In the genomic region with DNA sequence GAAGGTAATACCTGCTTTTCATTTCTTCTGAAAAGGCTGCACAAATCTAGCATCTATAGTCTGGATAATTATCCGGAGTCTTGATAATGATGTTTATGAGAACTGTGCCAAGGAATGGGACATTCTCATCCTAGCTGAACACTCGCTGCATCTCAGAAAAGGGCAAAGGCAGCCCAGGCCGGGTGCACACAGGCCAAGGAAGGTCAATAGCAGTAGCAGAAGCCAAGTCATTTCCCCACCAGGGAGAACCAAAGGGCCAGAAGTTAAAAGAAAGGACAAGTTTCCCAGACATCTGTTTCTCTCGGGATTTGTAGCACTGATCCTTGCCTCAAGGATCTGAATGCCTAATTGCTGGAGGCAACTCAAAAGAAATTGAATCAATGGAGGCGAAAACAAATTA, we compare ENCODE assay signal across 15 cellular contexts.
DNase-seq lines count a peak whose midpoint lies in the region; ATAC-seq and TF ChIP-seq lines count a peak whose summit lies in the region.
"Had no signal": no experiment of that assay in that cellular context is flagged by ENCODE, and none has a peak within 500 bp of the region (broad histone marks: within the 10 kb centered on the region; RNA-seq: fewer than 3 reads in every experiment).

No MANE protein-coding gene starts in this region.

- H3K4me3 ChIP-seq in heart left ventricle = no peak overlapping the region
- H3K4me3 ChIP-seq in right cardiac atrium (ENCODE audit: low read length) = no peak overlapping the region
- H3K4me3 ChIP-seq: BLaER1 treated with 17β-estradiol and CSF1 and Interleukin-3, amounts not matched to agents 10 nM and 100 nM had no signal

- intact Hi-C loops in Right ventricle myocardium inferior (cut with DNase I) (loop anchor here (2.0 kb wide), 1 partner anchor 60 kb away; no protein-coding TSS in a partner anchor), cardiac septum (cut with DNase I) (no loop called here), heart left ventricle (cut with DNase I) (no loop called here), right cardiac atrium (cut with DNase I) (no loop called here)

- no peak for TF ChIP-seq POLR2A in heart left ventricle (IDR thresholded peaks at IDR 0.05)

- no peak for DNase-seq in Right ventricle myocardium inferior (ENCODE audit: missing footprints)
- no peak for DNase-seq in cardiac septum (ENCODE audit: low spot score)
- peak; percentile 32 to 66 (median 52) for DNase-seq in heart left ventricle
- DNase-seq in right cardiac atrium = peak in 2 of 3 donors; percentile 26 to 65
- DNase-seq in NCI-H1417 (lab: John Stamatoyannopoulos, UW) = no peak
- no peak for DNase-seq in activated T-cell treated with anti-CD3 and anti-CD28 coated beads, Interleukin-2, amount 50 U/mL, for 1 hour
- DNase-seq: 8988T; AML-193; CD4-positive, CD25-positive, alpha-beta regulatory T cell; DMS53; GF-D8; IMR-90 had no signal

- no peaks in the 10 kb centered on the region for H3K27me3 ChIP-seq in heart left ventricle
- no peaks in the 10 kb centered on the region for H3K27me3 ChIP-seq in right cardiac atrium (ENCODE audit: control insufficient read depth, insufficient read depth)
- H3K27me3 ChIP-seq: BLaER1 treated with 17β-estradiol and CSF1 and Interleukin-3, amounts not matched to agents 10 nM and 100 nM had no signal

- H3K4me1 ChIP-seq in heart left ventricle (peaks cover 0 to 25% (median 11%) of the 10 kb centered on the region in 12 donors), right cardiac atrium (ENCODE audit: control insufficient read depth, insufficient read depth, low read length) (no peaks in the 10 kb centered on the region)

- WGBS in heart left ventricle, 4 donors = 43 to 62% (median 54%) methylated on average over 5 of the region's 5 CpGs
- WGBS in right cardiac atrium = 44% methylated on average over 5 of the region's 5 CpGs

- peak in 6 of 12 donors; percentile 13 to 31 (median 17) for TF ChIP-seq CTCF in heart left ventricle (IDR thresholded peaks at IDR 0.05)

- no peaks in the 10 kb centered on the region for H3K36me3 ChIP-seq in heart left ventricle
- H3K36me3 ChIP-seq: BLaER1 treated with 17β-estradiol and CSF1 and Interleukin-3, amounts not matched to agents 10 nM and 100 nM had no signal

- peak; percentile 78 for ATAC-seq in Right ventricle myocardium inferior
- ATAC-seq in heart left ventricle = peak; percentile 57 to 73 (median 63)
- ATAC-seq in right cardiac atrium = peak; percentile 72 to 76
- no peak for ATAC-seq in HG02870 (IDR thresholded peaks at IDR 0.05; ENCODE audit: unreplicated experiment)
- ATAC-seq: HCT116 had no signal

- no peaks in the 10 kb centered on the region for H3K9me3 ChIP-seq in heart left ventricle
- no peaks in the 10 kb centered on the region for H3K9me3 ChIP-seq in right cardiac atrium (ENCODE audit: control insufficient read depth, low read length)

- H3K27ac ChIP-seq in heart left ventricle (peak overlapping the region in 6 of 12 donors; percentile 4 to 45 (median 38)), right cardiac atrium (ENCODE audit: low read length) (no peak overlapping the region)
- H3K27ac ChIP-seq: BLaER1 treated with 17β-estradiol and CSF1 and Interleukin-3, amounts not matched to agents 10 nM and 100 nM had no signal

Comparison
In these comparisons a context has a peak if more than half of its experiments do, and no peak if none do; other contexts are left out.
1. DNase-seq: peak in heart left ventricle (5 of 5) and right cardiac atrium (2 of 3); none in Right ventricle myocardium inferior (single experiment), cardiac septum (single experiment), NCI-H1417 (0 of 3) and activated T-cell treated with anti-CD3 and anti-CD28 coated beads, Interleukin-2, amount 50 U/mL, for 1 hour (single experiment).